ENCODE assay signal across 8 cellular contexts in genomic region chr1:68819190-68819829, GRCh38.
DNase-seq lines count a peak whose midpoint lies in the region; ATAC-seq and TF ChIP-seq lines count a peak whose summit lies in the region.

No MANE protein-coding gene starts in this region.

- in situ Hi-C loops in G401 (cut with HindIII; ENCODE audit: low sequenced_read_pairs): no loop called here

- no peaks in the 10 kb centered on the region for H3K27me3 ChIP-seq in testis

- DNase-seq in SHP77 (lab: John Stamatoyannopoulos, UW) (peak; percentile 53 to 59), SHP77 treated with DMSO at 0.1 percent for 48 hours (lab: John Stamatoyannopoulos, UW) (no peak), NCI-H524 treated with DMSO at 0.1 percent for 48 hours (lab: John Stamatoyannopoulos, UW) (peak; percentile 57), epidermal melanocyte (ENCODE audit: insufficient read length, low spot score) (peak; percentile 31), testis (peak; percentile 13), G401 (ENCODE audit: low spot score) (no peak)
- no peak for DNase-seq in activated naive CD4-positive, alpha-beta T cell (lab: John Stamatoyannopoulos, UW)

- no peak overlapping the region for H3K27ac ChIP-seq in testis

- H3K4me1 ChIP-seq in testis: no peaks in the 10 kb centered on the region

- no peak for TF ChIP-seq POLR2A in testis (IDR thresholded peaks at IDR 0.05)

- peak; percentile 24 to 38 (median 30) for TF ChIP-seq CTCF in testis (IDR thresholded peaks at IDR 0.05)

- intact Hi-C loops in testis (cut with DNase I; ENCODE audit: low total_unique reads): no loop called here

- peak overlapping the region in 1 of 2 donors; percentile 47 for H3K4me3 ChIP-seq in testis

- H3K9me3 ChIP-seq in testis: no peaks in the 10 kb centered on the region

- H3K36me3 ChIP-seq in testis (ENCODE audit: low read depth, missing control alignments): no peaks in the 10 kb centered on the region

- ATAC-seq in HG03175 (IDR thresholded peaks at IDR 0.05; ENCODE audit: unreplicated experiment): no peak

- 55 to 58% methylated on average over 4 of the region's 4 CpGs for WGBS in testis, 2 donors

Comparison
In these comparisons a context has a peak if more than half of its experiments do, and no peak if none do; other contexts are left out.
1. DNase-seq: peak in SHP77 (2 of 2), NCI-H524 treated with DMSO at 0.1 percent for 48 hours (single experiment), epidermal melanocyte (single experiment) and testis (single experiment); none in SHP77 treated with DMSO at 0.1 percent for 48 hours (single experiment), activated naive CD4-positive, alpha-beta T cell (0 of 4) and G401 (single experiment).